In genomic region chr5:150142800-150143724, GRCh38 we compare ENCODE assay signal across 8 cellular contexts. TPM values are rescaled to one million over a fixed set of nuclear protein-coding genes. Genes with fewer than 3 reads are reported as not detected.
DNase-seq lines count a peak whose midpoint lies in the region; ATAC-seq and TF ChIP-seq lines count a peak whose summit lies in the region.

No MANE protein-coding gene starts in this region.

- intact Hi-C loops in adrenal gland (cut with DNase I): no loop called here

- H3K4me1 ChIP-seq in adrenal gland (replicated peaks in 1 of 2) (peaks cover 19 to 72% of the 10 kb centered on the region in 2 donors), stomach smooth muscle (ENCODE audit: control insufficient read depth, insufficient read depth, low read length) (peaks cover 59% of the 10 kb centered on the region)

- no peak for TF ChIP-seq POLR2A in adrenal gland (IDR thresholded peaks at IDR 0.05)

- H3K27ac ChIP-seq in adrenal gland: peak overlapping the region in 4 of 5 donors; percentile 56 to 92 (median 74)
- peak overlapping the region; percentile 55 for H3K27ac ChIP-seq in stomach smooth muscle (ENCODE audit: low read length)

- H3K27me3 Mint-ChIP-seq in endothelial cell (ENCODE audit: unreplicated experiment): peaks cover 25% of the 10 kb centered on the region

- no peak overlapping the region for H3K4me3 Mint-ChIP-seq in endothelial cell (ENCODE audit: unreplicated experiment)

- no peaks in the 10 kb centered on the region for H3K36me3 ChIP-seq in adrenal gland (replicated peaks in 1 of 2)
- H3K36me3 ChIP-seq in stomach smooth muscle (ENCODE audit: control insufficient read depth in 2 of 2, insufficient read depth in 2 of 2, low read length in 2 of 2): no peaks in the 10 kb centered on the region

- H3K9me3 ChIP-seq in adrenal gland (replicated peaks in 1 of 3) (no peaks in the 10 kb centered on the region), stomach smooth muscle (ENCODE audit: control insufficient read depth in 2 of 2, low read length in 2 of 2) (no peaks in the 10 kb centered on the region)

- H3K36me3 Mint-ChIP-seq in endothelial cell (ENCODE audit: low read depth, unreplicated experiment): peaks cover 14% of the 10 kb centered on the region

- ATAC-seq in GM18520 (IDR thresholded peaks at IDR 0.05; ENCODE audit: unreplicated experiment): no peak
- no peak for ATAC-seq in GM18498 (IDR thresholded peaks at IDR 0.05; ENCODE audit: unreplicated experiment)

- H3K9ac ChIP-seq in stomach smooth muscle (ENCODE audit: low read length in 2 of 2): peak overlapping the region in 1 of 2 donors; percentile 29

- peak overlapping the region; percentile 13; the same call in 1 of the 2 replicates for H3K4me3 ChIP-seq in HFF-Myc (replicated peaks; ENCODE audit: low read depth, low read length)
- no peak overlapping the region for H3K4me3 ChIP-seq in adrenal gland
- H3K4me3 ChIP-seq in stomach smooth muscle (ENCODE audit: low read length in 2 of 2): peak overlapping the region in 1 of 2 donors; percentile 29

- H3K9me3 Mint-ChIP-seq in endothelial cell (ENCODE audit: unreplicated experiment): no peaks in the 10 kb centered on the region

- DNase-seq in HFF-Myc (ENCODE audit: extremely low read depth, low read depth): no peak
- DNase-seq in adrenal gland: peak; percentile 53 to 84 (median 79)
- DNase-seq in iris pigment epithelial cell (ENCODE audit: low read depth): peak; percentile 99
- DNase-seq in endothelial cell (ENCODE audit: low spot score): no peak
- no peak for DNase-seq in activated T-cell treated with anti-CD3 and anti-CD28 coated beads for 4 hours

- TF ChIP-seq CTCF in HFF-Myc (IDR thresholded peaks at IDR 0.05; ENCODE audit: low read depth, low read length, missing control alignments) (no peak), adrenal gland (IDR thresholded peaks at IDR 0.05) (no peak), endothelial cell (IDR thresholded peaks at IDR 0.05; ENCODE audit: unreplicated experiment) (no peak)

- no peak overlapping the region for H3K27ac Mint-ChIP-seq in endothelial cell (ENCODE audit: unreplicated experiment)

- H3K4me1 Mint-ChIP-seq in endothelial cell (ENCODE audit: unreplicated experiment): peaks cover 51% of the 10 kb centered on the region

- no peaks in the 10 kb centered on the region for H3K27me3 ChIP-seq in adrenal gland
- no peaks in the 10 kb centered on the region for H3K27me3 ChIP-seq in stomach smooth muscle (ENCODE audit: control insufficient read depth in 1 of 2, insufficient read depth in 2 of 2, low read length in 2 of 2)

- WGBS in adrenal gland, 4 donors: 41 to 56% (median 52%) methylated on average over 11 to 12 of the region's 12 CpGs

RNA-seq across cellular contexts. Expression of gene PDGFRB, which starts 12.6 kb away (rescaled TPM):
- 100 to 1,000 TPM in 1 of 8 donors, 10 to 100 TPM in 7; 54.8 to 188 (median 80.1) TPM for total RNA-seq in adrenal gland
- 10 to 100 TPM; 21.3 to 55.7 (median 37.2) TPM for polyA plus RNA-seq in adrenal gland
- total RNA-seq in endothelial cell (ENCODE audit: unreplicated experiment): 23.7 TPM

RNA-seq across cellular contexts. Expression of gene CDX1, which starts 23.5 kb away (rescaled TPM):
- total RNA-seq in adrenal gland: under 1 TPM in 2 of 8 donors, not detected in 6; 0.23 to 0.32 TPM
- under 1 TPM in 2 of 3 donors, not detected in 1; 0.17 to 0.24 TPM for polyA plus RNA-seq in adrenal gland
- 0.59 TPM for total RNA-seq in endothelial cell (ENCODE audit: unreplicated experiment)

RNA-seq across cellular contexts. Expression of gene SLC6A7, which starts 46.8 kb away (rescaled TPM):
- total RNA-seq in adrenal gland (not detected), endothelial cell (ENCODE audit: unreplicated experiment) (not detected)
- not detected for polyA plus RNA-seq in adrenal gland

RNA-seq across cellular contexts. Expression of gene CSF1R, which starts 56.7 kb away (rescaled TPM):
- total RNA-seq in adrenal gland (100 to 1,000 TPM in 2 of 8 donors, 10 to 100 TPM in 6; 37.2 to 165 (median 94.4) TPM), endothelial cell (ENCODE audit: unreplicated experiment) (2.7 TPM)
- 10 to 100 TPM; 17.9 to 20.0 (median 19.0) TPM for polyA plus RNA-seq in adrenal gland

Comparison
In these comparisons a context has a peak if more than half of its experiments do, and no peak if none do; other contexts are left out.
1. DNase-seq: peak in adrenal gland (7 of 7) and iris pigment epithelial cell (single experiment); none in HFF-Myc (single experiment), endothelial cell (single experiment) and activated T-cell treated with anti-CD3 and anti-CD28 coated beads for 4 hours (single experiment).